ENCODE assay signal across 7 cellular contexts in the genomic region with DNA sequence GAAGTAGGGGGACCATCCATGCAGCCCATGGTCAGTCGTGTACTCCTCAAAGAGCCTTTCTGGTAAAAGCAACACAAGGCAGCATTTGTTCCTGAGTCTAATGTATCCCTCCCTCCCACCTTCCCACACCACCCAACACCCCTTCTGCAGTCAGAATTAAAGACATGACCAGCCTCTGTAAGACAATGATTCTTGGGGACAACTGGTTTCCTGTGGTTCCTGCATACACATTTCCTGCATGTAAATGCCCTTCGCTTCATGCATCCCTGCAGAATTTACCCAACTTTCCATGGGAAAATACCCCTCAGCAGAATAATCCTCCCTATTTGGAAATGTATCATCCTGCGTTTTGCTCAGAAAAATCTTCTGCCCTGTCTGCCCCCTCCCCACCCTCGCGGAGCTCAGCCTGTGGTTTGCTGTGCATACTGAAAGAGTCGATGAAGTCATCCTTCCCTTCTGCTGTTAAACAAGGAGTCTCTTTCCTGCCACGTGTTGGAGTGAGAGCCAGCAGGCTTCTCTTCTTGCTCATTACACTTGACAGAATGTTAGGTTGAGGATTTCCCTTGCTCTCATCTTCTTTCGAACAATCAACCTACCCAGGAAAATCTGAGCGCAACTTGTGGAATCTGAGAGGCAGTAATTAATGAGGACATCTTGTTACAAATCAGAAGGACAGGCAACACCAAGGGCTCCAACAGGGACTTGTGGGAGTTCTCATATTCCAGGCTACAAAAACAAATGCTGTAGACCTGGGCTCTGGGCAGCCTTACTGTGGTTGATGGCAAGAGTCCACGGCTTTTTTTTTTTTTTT. TPM values are rescaled to one million over a fixed set of nuclear protein-coding genes. Genes with fewer than 3 reads are reported as not detected.
DNase-seq lines count a peak whose midpoint lies in the region; ATAC-seq and TF ChIP-seq lines count a peak whose summit lies in the region.

No MANE protein-coding gene starts in this region.

- H3K27me3 ChIP-seq in brain microvascular endothelial cell (replicated peaks) (no peaks in the 10 kb centered on the region), thoracic aorta (replicated peaks; ENCODE audit: insufficient read depth) (no peaks in the 10 kb centered on the region)

- peak; percentile 73 for DNase-seq in GM13977 (ENCODE audit: low spot score)
- peak; percentile 71 for DNase-seq in HFF-Myc (ENCODE audit: extremely low read depth, low read depth)
- peak; percentile 25 for DNase-seq in NCI-H2227 treated with DMSO at 0.1 percent for 48 hours (lab: John Stamatoyannopoulos, UW)
- peak; percentile 74 for DNase-seq in brain microvascular endothelial cell
- DNase-seq in medulla oblongata (ENCODE audit: extremely low spot score) = peak; percentile 69
- no peak for DNase-seq in thoracic aorta (ENCODE audit: low spot score)
- DNase-seq in NCI-H82 treated with DMSO at 0.1 percent for 48 hours (lab: John Stamatoyannopoulos, UW; ENCODE audit: unreplicated experiment) = no peak

- peaks cover 7 to 9% of the 10 kb centered on the region in 2 donors for H3K4me1 ChIP-seq in thoracic aorta (ENCODE audit: control insufficient read depth in 1 of 2, low read depth in 2 of 2)

- ATAC-seq in thoracic aorta (ENCODE audit: insufficient number of reproducible peaks, low FRiP score, low read depth) = no peak

- peak overlapping the region; percentile 20 for H3K4me3 ChIP-seq in HFF-Myc (replicated peaks; ENCODE audit: low read depth, low read length)
- no peak overlapping the region for H3K4me3 ChIP-seq in brain microvascular endothelial cell (ENCODE audit: low read depth, low read length)
- peak overlapping the region; percentile 46 for H3K4me3 ChIP-seq in thoracic aorta

- H3K9me3 ChIP-seq in thoracic aorta = no peaks in the 10 kb centered on the region

- in situ Hi-C loops in GM13977 (cut with MboI; ENCODE audit: low pct_unique_long_range_greater_than_20kb, low sequenced_read_pairs, unreplicated experiment) (no loop called here), brain microvascular endothelial cell (cut with HindIII; ENCODE audit: low pct_ligation_motif_present, low sequenced_read_pairs) (no loop called here)

- no peak for TF ChIP-seq CTCF in GM13977 (IDR thresholded peaks at IDR 0.05; ENCODE audit: extremely low read depth, insufficient read depth, missing control alignments)
- no peak for TF ChIP-seq CTCF in HFF-Myc (IDR thresholded peaks at IDR 0.05; ENCODE audit: low read depth, low read length, missing control alignments)
- TF ChIP-seq CTCF in brain microvascular endothelial cell (IDR thresholded peaks at IDR 0.05; ENCODE audit: low read depth, low read length, missing control alignments) = no peak
- no peak for TF ChIP-seq CTCF in thoracic aorta (IDR thresholded peaks at IDR 0.05)

- H3K27ac ChIP-seq in brain microvascular endothelial cell = no peak overlapping the region
- H3K27ac ChIP-seq in thoracic aorta = no peak overlapping the region

- H3K36me3 ChIP-seq in brain microvascular endothelial cell (replicated peaks) = no peaks in the 10 kb centered on the region
- no peaks in the 10 kb centered on the region for H3K36me3 ChIP-seq in thoracic aorta

RNA-seq across cellular contexts. Expression of a gene that starts 4.7 kb away (rescaled TPM):
- not detected for total RNA-seq in thoracic aorta

RNA-seq across cellular contexts. Expression of a gene that starts 49.1 kb away (rescaled TPM):
- total RNA-seq in thoracic aorta = 10 to 100 TPM; 13.5 to 24.2 TPM

Comparison
In these comparisons a context has a peak if more than half of its experiments do, and no peak if none do; other contexts are left out.
1. DNase-seq: peak in GM13977 (single experiment), HFF-Myc (single experiment), NCI-H2227 treated with DMSO at 0.1 percent for 48 hours (single experiment), brain microvascular endothelial cell (single experiment) and medulla oblongata (single experiment); none in thoracic aorta (single experiment) and NCI-H82 treated with DMSO at 0.1 percent for 48 hours (single experiment).